Comparison of ENCODE assay signal across 21 cellular contexts in the genomic region with DNA sequence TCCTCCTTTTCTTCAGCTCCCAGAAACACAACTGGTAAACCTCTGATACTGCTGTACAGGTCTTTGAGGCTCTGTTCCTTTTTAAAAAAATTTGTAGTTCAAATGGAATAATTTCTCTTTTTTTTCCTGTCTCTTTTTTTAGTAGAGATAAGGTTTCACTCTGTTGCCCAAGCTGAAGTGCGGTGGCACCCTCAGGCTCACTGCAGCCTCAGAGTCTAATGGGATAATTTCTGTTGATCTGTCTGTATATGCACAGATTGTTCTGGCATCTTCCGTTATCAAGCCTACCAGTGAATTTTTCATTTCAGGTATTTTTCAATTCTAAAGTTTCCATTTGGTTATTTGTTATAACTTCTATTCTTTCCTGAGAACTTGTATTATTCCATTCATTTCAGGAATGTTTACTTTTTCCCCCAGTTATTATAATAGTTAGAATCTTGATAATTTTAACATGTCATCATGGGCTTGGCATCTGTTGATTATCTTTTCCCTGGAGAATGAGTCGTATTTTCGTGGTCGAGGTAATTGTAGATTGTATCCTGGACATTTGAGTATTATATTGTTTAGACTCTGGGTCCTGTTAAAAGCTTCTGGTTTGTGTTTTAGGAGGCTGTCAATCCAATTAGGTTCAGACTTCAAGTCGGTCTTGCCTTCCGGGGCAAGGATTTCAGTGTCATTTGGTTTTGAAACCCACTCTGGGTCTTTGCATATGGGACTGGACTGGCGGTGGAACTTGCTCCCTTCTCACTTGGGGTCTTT. TPM values are rescaled to one million over a fixed set of nuclear protein-coding genes. Genes with fewer than 3 reads are reported as not detected.
A peak's percentile ranks its signal among the peaks of the same experiment; 100 is the strongest.
DNase-seq lines count a peak whose midpoint lies in the region; ATAC-seq and TF ChIP-seq lines count a peak whose summit lies in the region.
"Had no signal": no experiment of that assay in that cellular context is flagged by ENCODE, and none has a peak within 500 bp of the region (broad histone marks: within the 10 kb centered on the region; RNA-seq: fewer than 3 reads in every experiment).

No MANE protein-coding gene starts in this region.

- no peak for DNase-seq in activated T-cell treated with anti-CD3 and anti-CD28 coated beads, Interleukin-2, amount 50 U/mL, for 24 hours
- no peak for DNase-seq in activated T-cell treated with anti-CD3 and anti-CD28 coated beads, Interleukin-2, amount 50 U/mL, for 72 hours
- DNase-seq in NCI-H2171 treated with DMSO at 0.1 percent for 48 hours (lab: John Stamatoyannopoulos, UW) (peak; percentile 73), brain microvascular endothelial cell (peak; percentile 29), trophoblast cell (peak in 1 of 2 donors; percentile 56), mesenteric fat pad (ENCODE audit: low spot score) (no peak), hypothalamus (lab: John Stamatoyannopoulos, UW) (no peak)
- no peak for DNase-seq in effector CD8-positive, alpha-beta T cell (lab: John Stamatoyannopoulos, UW)
- DNase-seq: activated CD4-positive, alpha-beta T cell treated with anti-CD3 and anti-CD28 coated beads for 36 hours; activated naive CD8-positive, alpha-beta T cell treated with anti-CD3 and anti-CD28 coated beads, Interleukin-2, amount 10 ng/mL, durations not matched to agents 7 days and 5 days; central memory CD4-positive, alpha-beta T cell; H7; naive thymus-derived CD8-positive, alpha-beta T cell; NCI-H1694 treated with DMSO at 0.1 percent for 48 hours; NCI-H446 treated with DMSO at 0.1 percent for 48 hours; SHP77 treated with DMSO at 0.1 percent for 48 hours; stimulated activated CD4-positive, alpha-beta T cell treated with anti-CD3 and anti-CD28 coated beads, Interleukin-12 subunit alpha, Interleukin-12 subunit beta, amount 100 ng/mL, for 4 hours; stimulated activated naive CD4-positive, alpha-beta T cell had no signal

- peaks cover 6 to 7% of the 10 kb centered on the region in 2 experiments for H3K4me1 ChIP-seq in trophoblast cell (ENCODE audit: control insufficient read depth in 1 of 2, insufficient read depth in 2 of 2, low read length in 2 of 2)

- no peak overlapping the region for H3K23ac ChIP-seq in trophoblast cell (ENCODE audit: low read length)

- no peak overlapping the region for H2BK12ac ChIP-seq in trophoblast cell (ENCODE audit: low read length)

- H3K27ac Mint-ChIP-seq in activated T-cell treated with anti-CD3 and anti-CD28 coated beads, Interleukin-2, amount 50 U/mL, for 24 hours, result peak overlapping the region; percentile 13
- H3K27ac Mint-ChIP-seq in activated T-cell treated with anti-CD3 and anti-CD28 coated beads, Interleukin-2, amount 50 U/mL, for 72 hours, result no peak overlapping the region
- H3K27ac Mint-ChIP-seq: activated CD4-positive, alpha-beta T cell treated with anti-CD3 and anti-CD28 coated beads for 36 hours; activated naive CD8-positive, alpha-beta T cell treated with anti-CD3 and anti-CD28 coated beads, Interleukin-2, amount 10 ng/mL, durations not matched to agents 7 days and 5 days; type B pancreatic cell had no signal

- H3K79me1 ChIP-seq in trophoblast cell (ENCODE audit: low read length), result peaks cover 2% of the 10 kb centered on the region

- no peak overlapping the region for H2BK5ac ChIP-seq in trophoblast cell (ENCODE audit: low read depth, low read length, poor library complexity)

- H3K18ac ChIP-seq in trophoblast cell (ENCODE audit: low read length), result no peak overlapping the region

- no peak overlapping the region for H2AFZ ChIP-seq in trophoblast cell (ENCODE audit: insufficient read depth, low read length, poor library complexity)

- no peaks in the 10 kb centered on the region for H3K27me3 Mint-ChIP-seq in activated T-cell treated with anti-CD3 and anti-CD28 coated beads, Interleukin-2, amount 50 U/mL, for 24 hours
- no peaks in the 10 kb centered on the region for H3K27me3 Mint-ChIP-seq in activated T-cell treated with anti-CD3 and anti-CD28 coated beads, Interleukin-2, amount 50 U/mL, for 72 hours (ENCODE audit: low read depth)
- H3K27me3 Mint-ChIP-seq: activated CD4-positive, alpha-beta T cell treated with anti-CD3 and anti-CD28 coated beads for 36 hours; activated naive CD8-positive, alpha-beta T cell treated with anti-CD3 and anti-CD28 coated beads, Interleukin-2, amount 10 ng/mL, durations not matched to agents 7 days and 5 days; naive thymus-derived CD8-positive, alpha-beta T cell; type B pancreatic cell had no signal

- peaks cover 95% of the 10 kb centered on the region for H3K36me3 Mint-ChIP-seq in activated T-cell treated with anti-CD3 and anti-CD28 coated beads, Interleukin-2, amount 50 U/mL, for 24 hours (ENCODE audit: low read depth)
- H3K36me3 Mint-ChIP-seq in activated T-cell treated with anti-CD3 and anti-CD28 coated beads, Interleukin-2, amount 50 U/mL, for 72 hours (ENCODE audit: insufficient read depth in 2 of 2), result peaks cover 3 to 35% of the 10 kb centered on the region in 2 donors

- H3K4me3 ChIP-seq in brain microvascular endothelial cell (ENCODE audit: low read depth, low read length), result no peak overlapping the region
- H3K4me3 ChIP-seq in trophoblast cell (ENCODE audit: low read depth, low read length), result no peak overlapping the region
- H3K4me3 ChIP-seq: lung, prostate gland had no signal

- no peak for ATAC-seq in activated T-cell treated with anti-CD3 and anti-CD28 coated beads, Interleukin-2, amount 50 U/mL, for 72 hours (replicated peaks in 1 of 2)
- ATAC-seq: activated CD4-positive, alpha-beta T cell treated with anti-CD3 and anti-CD28 coated beads for 36 hours; naive thymus-derived CD8-positive, alpha-beta T cell had no signal

- no peak overlapping the region for H3K14ac ChIP-seq in trophoblast cell (ENCODE audit: low read length)

- H3K27ac ChIP-seq in brain microvascular endothelial cell (peak overlapping the region; percentile 39), trophoblast cell (ENCODE audit: low read depth, low read length) (no peak overlapping the region)
- H3K27ac ChIP-seq: prostate gland had no signal

- peaks cover 12% of the 10 kb centered on the region for H3K4me1 Mint-ChIP-seq in activated T-cell treated with anti-CD3 and anti-CD28 coated beads, Interleukin-2, amount 50 U/mL, for 24 hours (ENCODE audit: low read depth)
- no peaks in the 10 kb centered on the region for H3K4me1 Mint-ChIP-seq in activated T-cell treated with anti-CD3 and anti-CD28 coated beads, Interleukin-2, amount 50 U/mL, for 72 hours (ENCODE audit: low read depth)
- H3K4me1 Mint-ChIP-seq: activated CD4-positive, alpha-beta T cell treated with anti-CD3 and anti-CD28 coated beads for 36 hours had no signal

- no peak overlapping the region for H2BK120ac ChIP-seq in trophoblast cell (ENCODE audit: insufficient read depth, low read length, poor library complexity)

- H4K91ac ChIP-seq in trophoblast cell (ENCODE audit: low read depth, low read length), result no peak overlapping the region

- no peak overlapping the region for H3K4ac ChIP-seq in trophoblast cell (ENCODE audit: low read depth, low read length)

- peak overlapping the region; percentile 40 for H3K4me2 ChIP-seq in trophoblast cell (ENCODE audit: low read length)

- no peak overlapping the region for H3K4me3 Mint-ChIP-seq in activated T-cell treated with anti-CD3 and anti-CD28 coated beads, Interleukin-2, amount 50 U/mL, for 24 hours
- no peak overlapping the region for H3K4me3 Mint-ChIP-seq in activated T-cell treated with anti-CD3 and anti-CD28 coated beads, Interleukin-2, amount 50 U/mL, for 72 hours
- H3K4me3 Mint-ChIP-seq: activated CD4-positive, alpha-beta T cell treated with anti-CD3 and anti-CD28 coated beads for 36 hours; activated naive CD8-positive, alpha-beta T cell treated with anti-CD3 and anti-CD28 coated beads, Interleukin-2, amount 10 ng/mL, durations not matched to agents 7 days and 5 days; naive thymus-derived CD8-positive, alpha-beta T cell; type B pancreatic cell had no signal

- no peaks in the 10 kb centered on the region for H3K9me3 ChIP-seq in trophoblast cell (ENCODE audit: insufficient read depth, low read depth, low read length)
- H3K9me3 ChIP-seq: prostate gland had no signal

- no CpG with 5 or more reads among the region's 8 CpGs for WGBS in trophoblast cell (ENCODE audit: extremely low coverage, insufficient coverage, insufficient read length)

- H3K27me3 ChIP-seq in brain microvascular endothelial cell (replicated peaks) (no peaks in the 10 kb centered on the region), trophoblast cell (ENCODE audit: insufficient read depth, low read length) (no peaks in the 10 kb centered on the region)

- no peak for TF ChIP-seq CTCF in brain microvascular endothelial cell (IDR thresholded peaks at IDR 0.05; ENCODE audit: low read depth, low read length, missing control alignments)

- no peak overlapping the region for H4K12ac ChIP-seq in trophoblast cell (ENCODE audit: low read depth, low read length)

- in situ Hi-C loops in brain microvascular endothelial cell (cut with HindIII; ENCODE audit: low pct_ligation_motif_present, low sequenced_read_pairs), result no loop called here

- no peaks in the 10 kb centered on the region for H3K9me3 Mint-ChIP-seq in activated T-cell treated with anti-CD3 and anti-CD28 coated beads, Interleukin-2, amount 50 U/mL, for 24 hours
- no peaks in the 10 kb centered on the region for H3K9me3 Mint-ChIP-seq in activated T-cell treated with anti-CD3 and anti-CD28 coated beads, Interleukin-2, amount 50 U/mL, for 72 hours
- H3K9me3 Mint-ChIP-seq: activated naive CD8-positive, alpha-beta T cell treated with anti-CD3 and anti-CD28 coated beads, Interleukin-2, amount 10 ng/mL, durations not matched to agents 7 days and 5 days; naive thymus-derived CD8-positive, alpha-beta T cell; type B pancreatic cell had no signal

- H2AK5ac ChIP-seq in trophoblast cell (ENCODE audit: low read length), result no peak overlapping the region

- H3K36me3 ChIP-seq in brain microvascular endothelial cell (replicated peaks), result peaks cover 37% of the 10 kb centered on the region
- H3K36me3 ChIP-seq in trophoblast cell (ENCODE audit: control insufficient read depth in 1 of 2, insufficient read depth in 2 of 2, low read length in 2 of 2), result peaks cover 13 to 18% of the 10 kb centered on the region in 2 experiments
- H3K36me3 ChIP-seq: prostate gland had no signal

- no peak overlapping the region for H3K9ac ChIP-seq in trophoblast cell (ENCODE audit: low read length)

- H3K79me2 ChIP-seq in trophoblast cell (ENCODE audit: control insufficient read depth, insufficient read depth, low read length, poor library complexity), result no peaks in the 10 kb centered on the region

- H4K8ac ChIP-seq in trophoblast cell (ENCODE audit: low read depth, low read length), result no peak overlapping the region

RNA-seq across cellular contexts. Expression of gene CRCP, which starts 24.5 kb away (rescaled TPM):
- 10 to 100 TPM; 36.3 to 48.8 TPM for total RNA-seq in activated T-cell treated with anti-CD3 and anti-CD28 coated beads, Interleukin-2, amount 50 U/mL, for 72 hours
- polyA plus RNA-seq in trophoblast cell (2013), result 12.0 and 12.2 TPM in 2 replicates
- total RNA-seq in mesenteric fat pad, result 29.1 TPM

Comparison
In these comparisons a context has a peak if more than half of its experiments do, and no peak if none do; other contexts are left out.
1. DNase-seq: peak in NCI-H2171 treated with DMSO at 0.1 percent for 48 hours (single experiment) and brain microvascular endothelial cell (single experiment); none in activated T-cell treated with anti-CD3 and anti-CD28 coated beads, Interleukin-2, amount 50 U/mL, for 24 hours (single experiment), activated T-cell treated with anti-CD3 and anti-CD28 coated beads, Interleukin-2, amount 50 U/mL, for 72 hours (0 of 2), mesenteric fat pad (single experiment), hypothalamus (0 of 51) and effector CD8-positive, alpha-beta T cell (single experiment).